Comparison of ENCODE assay signal across 8 cellular contexts in genomic region chr4:48342559-48342878, GRCh38. TPM values are rescaled to one million over a fixed set of nuclear protein-coding genes. Genes with fewer than 3 reads are reported as not detected.
A peak's percentile ranks its signal among the peaks of the same experiment; 100 is the strongest.
DNase-seq lines count a peak whose midpoint lies in the region; ATAC-seq, FAIRE-seq and TF ChIP-seq lines count a peak whose summit lies in the region.

No MANE protein-coding gene starts in this region.

- H3K4me2 ChIP-seq in BLaER1 treated with 17β-estradiol and CSF1 and Interleukin-3, amounts not matched to agents 10 nM and 100 nM = peak overlapping the region; percentile 80 to 96 (median 93)
- H3K4me2 ChIP-seq in Loucy (ENCODE audit: low read depth, low read length, poor library complexity, severe bottlenecking) (peak overlapping the region; percentile 94), GM12878 (ENCODE audit: control insufficient read depth, insufficient read depth) (peak overlapping the region; percentile 75)

- BruUV-seq in GM12878 (replicated peaks; lab: Mats Ljungman, UMichigan) = no TSS peak

- no peaks in the 10 kb centered on the region for H3K9me3 ChIP-seq in BLaER1 treated with 17β-estradiol and CSF1 and Interleukin-3, amounts not matched to agents 10 nM and 100 nM (replicated peaks in 1 of 11)
- no peaks in the 10 kb centered on the region for H3K9me3 ChIP-seq in Loucy (ENCODE audit: insufficient read depth, low read depth, low read length)
- no peaks in the 10 kb centered on the region for H3K9me3 ChIP-seq in GM12878 (replicated peaks; ENCODE audit: control insufficient read depth, insufficient read depth, low read length)
- H3K9me3 ChIP-seq in lung (ENCODE audit: control insufficient read depth in 2 of 2, insufficient read depth in 1 of 2, low read length in 1 of 2) = no peaks in the 10 kb centered on the region
- H3K9me3 ChIP-seq in upper lobe of right lung = no peaks in the 10 kb centered on the region

- H3K9me2 ChIP-seq in Loucy (replicated peaks; ENCODE audit: low read depth, low read length) = no peaks in the 10 kb centered on the region

- ATAC-seq in GM12878 (peak; percentile 0; the same call in 2 of the 3 replicates), lung (ENCODE audit: insufficient read depth, low FRiP score) (no peak), upper lobe of right lung (no peak)

- POLR2A ChIA-PET in GM12878 (lab: Charles Lee) = interaction anchor here (0.6 to 1.4 kb wide), 7 partner anchors 27 to 882 kb away, joined by 3 to 6 read pairs (median 3); no protein-coding TSS in a partner anchor

- H3K36me3 ChIP-seq in BLaER1 treated with 17β-estradiol and CSF1 and Interleukin-3, amounts not matched to agents 10 nM and 100 nM = peaks cover 0 to 4% (median 0%) of the 10 kb centered on the region in 11 experiments; a peak in 2 of 22 replicates
- H3K36me3 ChIP-seq in Loucy (ENCODE audit: insufficient read depth, low read length) (no peaks in the 10 kb centered on the region), GM12878 (ENCODE audit: control insufficient read depth in 2 of 2, insufficient read depth in 2 of 2, low read length in 1 of 2) (no peaks in the 10 kb centered on the region), lung (ENCODE audit: control insufficient read depth in 2 of 2, insufficient read depth in 2 of 2, low read length in 2 of 2) (no peaks in the 10 kb centered on the region), upper lobe of right lung (no peaks in the 10 kb centered on the region)

- in situ Hi-C loops in GM12878 (cut with MboI) = no loop called here

- peak overlapping the region; percentile 77 to 98 (median 98) for H3K4me3 ChIP-seq in BLaER1 treated with 17β-estradiol and CSF1 and Interleukin-3, amounts not matched to agents 10 nM and 100 nM
- H3K4me3 ChIP-seq in Loucy (ENCODE audit: low read length, poor library complexity, severe bottlenecking) = peak overlapping the region; percentile 90
- peak overlapping the region; percentile 94 for H3K4me3 ChIP-seq in GM12878
- peak overlapping the region; percentile 76 for H3K4me3 ChIP-seq in lung
- peak overlapping the region; percentile 90 for H3K4me3 ChIP-seq in upper lobe of right lung

- H3K9ac ChIP-seq in BLaER1 treated with 17β-estradiol and CSF1 and Interleukin-3, amounts not matched to agents 10 nM and 100 nM = peak overlapping the region; percentile 95 to 98 (median 97)
- H3K9ac ChIP-seq in Loucy (ENCODE audit: low read depth, low read length, poor library complexity, severe bottlenecking) = peak overlapping the region; percentile 92
- H3K9ac ChIP-seq in GM12878 (ENCODE audit: control insufficient read depth, insufficient read depth, low read length) = peak overlapping the region; percentile 88

- H4K20me1 ChIP-seq in BLaER1 treated with 17β-estradiol and CSF1 and Interleukin-3, amounts not matched to agents 10 nM and 100 nM = peaks cover 27 to 60% (median 55%) of the 10 kb centered on the region in 11 experiments; a peak in 20 of 22 replicates
- peaks cover 49% of the 10 kb centered on the region for H4K20me1 ChIP-seq in Loucy (ENCODE audit: insufficient read depth, low read length, poor library complexity, severe bottlenecking)
- H4K20me1 ChIP-seq in GM12878 (ENCODE audit: control insufficient read depth, insufficient read depth) = no peaks in the 10 kb centered on the region

- H3F3A ChIP-seq in Loucy (ENCODE audit: low read depth) = 0 out of 2 replicates have a peak, but pooled peaks cover 2% of the 10 kb centered on the region

- no peak for TF ChIP-seq EP300 in GM12878 (IDR thresholded peaks at IDR 0.05; ENCODE audit: borderline replicate concordance in 1 of 2, control insufficient read depth in 1 of 2, low read depth in 2 of 2, low read length in 2 of 2)

- 0 out of 2 replicates have a peak overlapping the region, but pooled peaks have one; percentile 86 for H2AFZ ChIP-seq in Loucy (ENCODE audit: low read length)
- H2AFZ ChIP-seq in GM12878 (ENCODE audit: control insufficient read depth, low read depth, low read length) = peak overlapping the region; percentile 76; the same call in 1 of the 2 replicates

- no peak for DNase-seq in GM12878 (ENCODE audit: low read depth, low spot score)
- no peak for DNase-seq in lung (ENCODE audit: low spot score)
- DNase-seq in upper lobe of right lung = no peak
- no peak for DNase-seq in NCI-H1048 (lab: John Stamatoyannopoulos, UW)
- no peak for DNase-seq in DMS114 treated with DMSO at 0.1 percent for 48 hours (lab: John Stamatoyannopoulos, UW; ENCODE audit: unreplicated experiment)
- DNase-seq in NCI-H2107 (lab: John Stamatoyannopoulos, UW) = no peak

- H3K27me3 ChIP-seq in BLaER1 treated with 17β-estradiol and CSF1 and Interleukin-3, amounts not matched to agents 10 nM and 100 nM = no peaks in the 10 kb centered on the region
- H3K27me3 ChIP-seq in Loucy (ENCODE audit: insufficient read depth, low read length, poor library complexity, severe bottlenecking) = no peaks in the 10 kb centered on the region
- no peaks in the 10 kb centered on the region for H3K27me3 ChIP-seq in GM12878 (replicated peaks in 1 of 2; ENCODE audit: control insufficient read depth in 2 of 2, insufficient read depth in 2 of 2, low read length in 1 of 2)
- H3K27me3 ChIP-seq in lung (ENCODE audit: control insufficient read depth, insufficient read depth) = no peaks in the 10 kb centered on the region
- no peaks in the 10 kb centered on the region for H3K27me3 ChIP-seq in upper lobe of right lung

- SMC1A ChIA-PET in GM12878 (lab: Charles Lee; ENCODE audit: uncharacterized antibody, unreplicated experiment) = interaction anchor here (0.7 to 5.1 kb wide), 8 partner anchors 9 to 236 kb away, joined by 3 to 26 read pairs (median 3); no protein-coding TSS in a partner anchor

- 1% methylated on average over 7 of the region's 8 CpGs for WGBS in GM12878 (ENCODE audit: insufficient coverage, insufficient replicate concordance, low lambda C conversion rate, missing lambda C conversion rate)
- 1 to 2% methylated on average over 8 of the region's 8 CpGs for WGBS in lung, 2 donors

- intact Hi-C loops in GM12878 (cut with micrococcal nuclease; ENCODE audit: unreplicated experiment) (loop anchor here (5.0 kb wide), 2 partner anchors 150 to 430 kb away; partner anchors contain the start of gene NFXL1), upper lobe of right lung (cut with DNase I) (no loop called here)

- no peak for TF ChIP-seq CTCF in Loucy (conservative IDR thresholded peaks at IDR 0.05; ENCODE audit: low read length)
- TF ChIP-seq CTCF in GM12878 (IDR thresholded peaks at IDR 0.05 in 2 of 3, conservative IDR thresholded peaks at IDR 0.05 in 1 of 3; ENCODE audit: control insufficient read depth in 2 of 3, extremely low read depth in 1 of 3, insufficient read depth in 1 of 3, low read depth in 3 of 3, low read length in 3 of 3) = no peak
- no peak for TF ChIP-seq CTCF in lung (IDR thresholded peaks at IDR 0.05; ENCODE audit: control extremely low read depth, extremely low read depth)
- no peak for TF ChIP-seq CTCF in upper lobe of right lung (IDR thresholded peaks at IDR 0.05)

- no peak for TF ChIP-seq POLR2A in GM12878 (IDR thresholded peaks at IDR 0.05; ENCODE audit: low read depth, low read length)

- CTCF ChIA-PET in GM12878 (lab: Yijun Ruan, JAX) = interaction anchor here (1.0 to 1.9 kb wide), 5 partner anchors 9 to 216 kb away, joined by 3 to 5 read pairs (median 4); no protein-coding TSS in a partner anchor

- H3K79me2 ChIP-seq in Loucy (ENCODE audit: insufficient read depth, low read length) = peaks cover 56% of the 10 kb centered on the region
- H3K79me2 ChIP-seq in GM12878 (ENCODE audit: control insufficient read depth, insufficient read depth, low read length) = peaks cover 56% of the 10 kb centered on the region

- no peak for TF ChIP-seq RAD21 in GM12878 (IDR thresholded peaks at IDR 0.05; ENCODE audit: insufficient read depth, low read depth, low read length)

- peak overlapping the region; percentile 90 to 98 (median 94) for H3K27ac ChIP-seq in BLaER1 treated with 17β-estradiol and CSF1 and Interleukin-3, amounts not matched to agents 10 nM and 100 nM
- H3K27ac ChIP-seq in GM12878 (ENCODE audit: control insufficient read depth, insufficient read depth) (peak overlapping the region; percentile 74), lung (ENCODE audit: low read depth in 1 of 2, low read length in 1 of 2) (peak overlapping the region; percentile 96 to 98), upper lobe of right lung (peak overlapping the region; percentile 98)

- FAIRE-seq in GM12878 (lab: Jason Lieb, UNC) = no peak

- H3K4me1 ChIP-seq in BLaER1 treated with 17β-estradiol and CSF1 and Interleukin-3, amounts not matched to agents 10 nM and 100 nM = peaks cover 33 to 72% (median 41%) of the 10 kb centered on the region in 10 experiments
- peaks cover 56% of the 10 kb centered on the region for H3K4me1 ChIP-seq in Loucy (ENCODE audit: insufficient read depth, low read length, poor library complexity, severe bottlenecking)
- no peaks in the 10 kb centered on the region for H3K4me1 ChIP-seq in GM12878 (ENCODE audit: control insufficient read depth, insufficient read depth, low read length)
- H3K4me1 ChIP-seq in lung (ENCODE audit: control insufficient read depth in 2 of 2, insufficient read depth in 2 of 2, low read length in 2 of 2) = peaks cover 3 to 8% of the 10 kb centered on the region in 2 donors
- peaks cover 15% of the 10 kb centered on the region for H3K4me1 ChIP-seq in upper lobe of right lung

- RAD21 ChIA-PET in GM12878 (lab: Charles Lee; ENCODE audit: unreplicated experiment) = interaction anchor here (0.8 to 2.1 kb wide), 7 partner anchors 27 to 214 kb away, joined by 3 to 7 read pairs (median 5); no protein-coding TSS in a partner anchor

TF ChIP-seq in GM12878, 131 proteins besides CTCF, POLR2A, EP300 and RAD21 (continues in another document):
- TF ChIP-seq ZNF384 (IDR thresholded peaks at IDR 0.05; ENCODE audit: borderline replicate concordance, low read depth, low read length) (peak; percentile 78), EZH2 (IDR thresholded peaks at IDR 0.05; ENCODE audit: borderline replicate concordance, control insufficient read depth, low read depth, low read length) (no peak)

RNA-seq across cellular contexts. Expression of gene SLAIN2, which starts 1.2 kb away (rescaled TPM):
- total RNA-seq in GM12878 (2013; cell fraction: nucleolus; rRNA removed) = 28.9 and 40.8 TPM in 2 replicates
- total RNA-seq in GM12878 (2014; rRNA removed) (11.4 and 17.5 TPM in 2 replicates), GM12878 (2014; rRNA removed; fragmentation: Illumina TruSeq; extraction: Trizol) (36.7 and 38.5 TPM in 2 replicates), GM12878 (2021) (34.8 and 39.2 TPM in 2 replicates), lung (10 to 100 TPM; 50.9 to 62.8 TPM), upper lobe of right lung (94.3 TPM)
- 32.5 TPM for polyA plus RNA-seq in GM12878 (2011; ENCODE audit: low read depth)
- polyA plus RNA-seq in GM12878 (2011; rRNA removed) (24.3 and 26.1 TPM in 2 replicates), GM12878 (2014; fragmentation: Illumina TruSeq; extraction: Trizol) (73.5 and 96.6 TPM in 2 replicates), GM12878 (2014; fragmentation: Nextera tagmentation; extraction: Ambion mirVana) (1 to 10 TPM; 4.3 to 6.0 TPM), GM12878 (2014; rRNA removed) (13.5 and 13.8 TPM in 2 replicates), GM12878 (2016; fragmentation: Nextera tagmentation; extraction: Ambion mirVana) (10 to 100 TPM; 26.6 to 28.9 TPM), lung (10 to 100 TPM; 17.8 to 33.0 TPM)
- 19.2 and 19.7 TPM in 2 replicates for polyA plus RNA-seq in GM12878 (2011; cell fraction: cytosol; rRNA removed)
- polyA plus RNA-seq in GM12878 (2011; cell fraction: nucleus; rRNA removed) = 6.2 and 13.6 TPM in 2 replicates
- polyA plus RNA-seq in GM12878 (2012) = 28.0 and 28.8 TPM in 2 replicates
- polyA minus RNA-seq in GM12878 (2011; rRNA and poly(A)+ RNA removed) = 23.3 and 38.5 TPM in 2 replicates
- polyA minus RNA-seq in GM12878 (2011; cell fraction: cytosol; rRNA and poly(A)+ RNA removed) = 10.8 and 13.3 TPM in 2 replicates
- 10.9 and 35.0 TPM in 2 replicates for polyA minus RNA-seq in GM12878 (2011; cell fraction: nucleus; rRNA and poly(A)+ RNA removed)
